In the genomic region with DNA sequence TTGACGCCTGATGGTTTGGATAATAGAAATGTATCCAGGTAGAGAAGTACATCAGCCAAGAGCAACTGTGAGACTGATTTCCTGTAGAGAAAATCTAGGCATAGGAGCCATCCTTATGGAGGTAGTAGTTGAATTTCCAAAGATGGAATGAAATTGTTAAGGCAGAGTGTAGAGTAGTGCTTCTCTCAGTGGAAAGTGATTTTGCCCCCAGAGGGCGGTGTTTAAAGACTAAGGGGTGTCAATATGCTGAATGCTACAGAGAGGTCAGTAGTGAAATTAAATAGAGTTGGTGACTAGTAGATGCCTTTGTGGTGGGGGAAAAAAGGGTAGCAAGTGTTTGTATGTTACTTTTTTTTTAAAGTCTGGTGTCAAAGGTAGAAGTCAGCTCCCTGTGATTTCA, we compare ENCODE assay signal across 12 cellular contexts. TPM values are rescaled to one million over a fixed set of nuclear protein-coding genes. Genes with fewer than 3 reads are reported as not detected.
DNase-seq lines count a peak whose midpoint lies in the region; ATAC-seq and TF ChIP-seq lines count a peak whose summit lies in the region.
"Had no signal": no experiment of that assay in that cellular context is flagged by ENCODE, and none has a peak within 500 bp of the region (broad histone marks: within the 10 kb centered on the region; RNA-seq: fewer than 3 reads in every experiment).

No MANE protein-coding gene starts in this region.

- no peak overlapping the region for H3T11ph ChIP-seq in H9 (ENCODE audit: low read length)

- H3K23me2 ChIP-seq in H9 (ENCODE audit: insufficient read length, low read depth, low read length, poor library complexity, severe bottlenecking), result no peaks in the 10 kb centered on the region

- H3K27ac ChIP-seq in H9 (ENCODE audit: insufficient read length, low read depth, low read length) (no peak overlapping the region), WERI-Rb-1 (no peak overlapping the region), substantia nigra (ENCODE audit: low read depth, low read length, poor library complexity, severe bottlenecking) (no peak overlapping the region)
- H3K27ac ChIP-seq: neutrophil had no signal

- H3K9ac ChIP-seq in H9 (ENCODE audit: extremely low read depth, insufficient read length, low read length), result no peak overlapping the region

- H3K4me1 ChIP-seq in H9 (ENCODE audit: insufficient read depth, low read length), result peaks cover 2% of the 10 kb centered on the region; the same call in 1 of the 2 replicates

- no peaks in the 10 kb centered on the region for H3K79me1 ChIP-seq in H9 (ENCODE audit: insufficient read depth, low read depth, low read length, poor library complexity, severe bottlenecking)

- H3K9me3 Mint-ChIP-seq in H9 (no peaks in the 10 kb centered on the region), memory B cell (peaks cover 11% of the 10 kb centered on the region)

- no peak overlapping the region for H2BK12ac ChIP-seq in H9 (ENCODE audit: insufficient read length, low read depth, low read length)

- H4K8ac ChIP-seq in H9 (replicated peaks; ENCODE audit: insufficient read length, low read depth, low read length), result no peak overlapping the region

- H3K9me3 ChIP-seq in H9 (ENCODE audit: control insufficient read depth, low read depth, low read length), result no peaks in the 10 kb centered on the region
- no peaks in the 10 kb centered on the region for H3K9me3 ChIP-seq in WERI-Rb-1 (ENCODE audit: severe bottlenecking)
- H3K9me3 ChIP-seq: neutrophil had no signal

- H3K4me3 ChIP-seq in GM06990 (replicated peaks; ENCODE audit: low read depth, low read length) (no peak overlapping the region), WERI-Rb-1 (ENCODE audit: low read depth, low read length) (no peak overlapping the region)

- no CpG with 5 or more reads among the region's 2 CpGs for WGBS in H9 (ENCODE audit: extremely low coverage, insufficient read length, low lambda C conversion rate)

- H4K20me1 ChIP-seq in H9 (ENCODE audit: control insufficient read depth, insufficient read depth, insufficient read length), result no peaks in the 10 kb centered on the region

- H3K4ac ChIP-seq in H9 (ENCODE audit: low read depth, low read length), result no peak overlapping the region

- no peak for ATAC-seq in memory B cell (ENCODE audit: low read depth)
- ATAC-seq in left ventricle myocardium superior, result no peak

- H3K56ac ChIP-seq in H9 (ENCODE audit: insufficient read length, low read depth, low read length), result no peak overlapping the region

- TF ChIP-seq CTCF in GM06990 (IDR thresholded peaks at IDR 0.05; ENCODE audit: insufficient read depth, low read length, poor library complexity, severe bottlenecking) (peak; percentile 21), H9 (conservative IDR thresholded peaks at IDR 0.05) (peak; percentile 66), WERI-Rb-1 (IDR thresholded peaks at IDR 0.05; ENCODE audit: low read depth, low read length) (peak; percentile 24; the same call in 1 of the 2 replicates)

- no peak overlapping the region for H2BK15ac ChIP-seq in H9 (ENCODE audit: low read depth, low read length)

- H3K79me2 ChIP-seq in H9 (ENCODE audit: insufficient read depth, low read length), result no peaks in the 10 kb centered on the region

- H3K36me3 Mint-ChIP-seq in H9 (ENCODE audit: insufficient read depth in 1 of 3, low read depth in 3 of 3), result no peaks in the 10 kb centered on the region
- peaks cover 28% of the 10 kb centered on the region for H3K36me3 Mint-ChIP-seq in memory B cell

- DNase-seq in GM06990 (ENCODE audit: extremely low read depth, insufficient read length), result no peak
- DNase-seq in H9, result peak; percentile 29
- DNase-seq in WERI-Rb-1, result peak; percentile 37
- DNase-seq in memory B cell (ENCODE audit: low spot score in 2 of 2), result no peak
- DNase-seq in left ventricle myocardium superior, result no peak
- no peak for DNase-seq in substantia nigra (lab: John Stamatoyannopoulos, UW)
- DNase-seq in activated CD8-positive, alpha-beta memory T cell treated with anti-CD3 and anti-CD28 coated beads for 24 hours, result no peak
- DNase-seq: activated CD4-positive, CD25-positive, alpha-beta regulatory T cell treated with anti-CD3 and anti-CD28 coated beads, Interleukin-2, amount 50 U/mL, for 72 hours; activated T-cell treated with anti-CD3 and anti-CD28 coated beads, Interleukin-2, amount 50 U/mL, for 24 hours; GOT3; NCI-H1048 had no signal

- no peak overlapping the region for H2AFZ ChIP-seq in H9 (ENCODE audit: low read length)

- H3K23ac ChIP-seq in H9 (ENCODE audit: insufficient read length, low read depth, low read length), result no peak overlapping the region

- H3K4me2 ChIP-seq in H9 (ENCODE audit: insufficient read depth, insufficient read length, low read length), result no peak overlapping the region

- H2BK20ac ChIP-seq in H9 (ENCODE audit: low read depth, low read length, poor library complexity, severe bottlenecking), result no peak overlapping the region

- H3K27ac Mint-ChIP-seq in H9 (no peak overlapping the region), memory B cell (peak overlapping the region; percentile 8)
- H3K27ac Mint-ChIP-seq: activated T-cell treated with anti-CD3 and anti-CD28 coated beads, Interleukin-2, amount 50 U/mL, for 24 hours had no signal

- H3K4me3 Mint-ChIP-seq in H9, result no peak overlapping the region
- H3K4me3 Mint-ChIP-seq in memory B cell, result no peak overlapping the region
- H3K4me3 Mint-ChIP-seq: activated T-cell treated with anti-CD3 and anti-CD28 coated beads, Interleukin-2, amount 50 U/mL, for 24 hours had no signal

- H3K27me3 ChIP-seq in GM06990 (replicated peaks; ENCODE audit: control insufficient read depth, insufficient read depth, low read length) (no peaks in the 10 kb centered on the region), H9 (ENCODE audit: insufficient read depth, low read length) (no peaks in the 10 kb centered on the region), WERI-Rb-1 (ENCODE audit: insufficient read depth, low read depth, severe bottlenecking) (no peaks in the 10 kb centered on the region)
- H3K27me3 ChIP-seq: neutrophil had no signal

- no peak overlapping the region for H4K5ac ChIP-seq in H9 (ENCODE audit: insufficient read length, low read depth, low read length)

- H2BK5ac ChIP-seq in H9 (ENCODE audit: insufficient read length, low read length), result no peak overlapping the region

- H2BK120ac ChIP-seq in H9 (ENCODE audit: low read depth, low read length, poor library complexity, severe bottlenecking), result no peak overlapping the region

- H3K36me3 ChIP-seq in GM06990 (ENCODE audit: control insufficient read depth, insufficient read depth, low read length) (no peaks in the 10 kb centered on the region), WERI-Rb-1 (no peaks in the 10 kb centered on the region)
- H3K36me3 ChIP-seq: neutrophil had no signal

- no peak overlapping the region for H2AK5ac ChIP-seq in H9 (ENCODE audit: insufficient read length, low read length)

- H3K14ac ChIP-seq in H9 (ENCODE audit: insufficient read depth, low read length), result no peak overlapping the region

- intact Hi-C loops in left ventricle myocardium superior (cut with micrococcal nuclease), result no loop called here

- H3K27me3 Mint-ChIP-seq in H9 (ENCODE audit: low read depth), result no peaks in the 10 kb centered on the region
- H3K27me3 Mint-ChIP-seq in memory B cell, result no peaks in the 10 kb centered on the region
- H3K27me3 Mint-ChIP-seq: activated T-cell treated with anti-CD3 and anti-CD28 coated beads, Interleukin-2, amount 50 U/mL, for 24 hours had no signal

- H3K18ac ChIP-seq in H9 (ENCODE audit: insufficient read length, low read depth, low read length), result no peak overlapping the region

- H3K4me1 Mint-ChIP-seq in H9 (peaks cover 10 to 14% of the 10 kb centered on the region in 2 experiments; a peak in 3 of 4 replicates), memory B cell (peaks cover 43% of the 10 kb centered on the region)

- H4K91ac ChIP-seq in H9 (ENCODE audit: insufficient read length, low read depth, low read length), result no peak overlapping the region

RNA-seq across cellular contexts. Expression of a gene that starts 54.5 kb away (rescaled TPM):
- 34.8 and 37.7 TPM in 2 replicates for total RNA-seq in H9 (2021)
- total RNA-seq in left ventricle myocardium superior, result 38.5 TPM

Comparison
In these comparisons a context has a peak if more than half of its experiments do, and no peak if none do; other contexts are left out.
1. DNase-seq: peak in H9 (single experiment) and WERI-Rb-1 (single experiment); none in GM06990 (single experiment), memory B cell (0 of 2), left ventricle myocardium superior (single experiment), substantia nigra (0 of 49) and activated CD8-positive, alpha-beta memory T cell treated with anti-CD3 and anti-CD28 coated beads for 24 hours (single experiment).
2. Peak in every context shown above with its lines, with median percentiles within 50 percentile points of each other: CTCF ChIP-seq.